In genomic region chr5:39273314-39273954, GRCh38 we compare ENCODE assay signal across 15 cellular contexts. TPM values are rescaled to one million over a fixed set of nuclear protein-coding genes. Genes with fewer than 3 reads are reported as not detected.
A peak's percentile ranks its signal among the peaks of the same experiment; 100 is the strongest.
DNase-seq lines count a peak whose midpoint lies in the region; ATAC-seq and TF ChIP-seq lines count a peak whose summit lies in the region.
"Had no signal": no experiment of that assay in that cellular context is flagged by ENCODE, and none has a peak within 500 bp of the region (broad histone marks: within the 10 kb centered on the region; RNA-seq: fewer than 3 reads in every experiment).

No MANE protein-coding gene starts in this region.

- no peaks in the 10 kb centered on the region for H3K4me1 ChIP-seq in adrenal gland (replicated peaks in 1 of 2)

- 78 to 84% (median 80%) methylated on average over 2 of the region's 2 CpGs for WGBS in adrenal gland, 4 donors

- peak; percentile 78 for ATAC-seq in activated CD8-positive, alpha-beta memory T cell treated with anti-CD3 and anti-CD28 coated beads, Interleukin-2, amount 10 ng/mL, durations not matched to agents 7 days and 5 days
- ATAC-seq in stimulated activated naive CD8-positive, alpha-beta T cell treated with anti-CD3 and anti-CD28 coated beads, Interleukin-15, amount 100 ng/mL, for 72 hours = peak; percentile 72
- ATAC-seq in GM18502 (IDR thresholded peaks at IDR 0.05; ENCODE audit: poor library complexity, unreplicated experiment) (no peak), HG02981 (IDR thresholded peaks at IDR 0.05; ENCODE audit: unreplicated experiment) (no peak)

- H3K9me3 Mint-ChIP-seq in activated CD8-positive, alpha-beta memory T cell treated with anti-CD3 and anti-CD28 coated beads, Interleukin-2, amount 10 ng/mL, durations not matched to agents 7 days and 5 days (ENCODE audit: low read depth) = peaks cover 2% of the 10 kb centered on the region
- peaks cover 0 to 10% of the 10 kb centered on the region in 2 donors for H3K9me3 Mint-ChIP-seq in stimulated activated naive CD8-positive, alpha-beta T cell treated with anti-CD3 and anti-CD28 coated beads, Interleukin-15, amount 100 ng/mL, for 72 hours

- H3K4me1 Mint-ChIP-seq in activated CD8-positive, alpha-beta memory T cell treated with anti-CD3 and anti-CD28 coated beads, Interleukin-2, amount 10 ng/mL, durations not matched to agents 7 days and 5 days = peaks cover 50% of the 10 kb centered on the region
- peaks cover 39% of the 10 kb centered on the region for H3K4me1 Mint-ChIP-seq in stimulated activated naive CD8-positive, alpha-beta T cell treated with anti-CD3 and anti-CD28 coated beads, Interleukin-15, amount 100 ng/mL, for 72 hours

- no peak for DNase-seq in activated CD8-positive, alpha-beta memory T cell treated with anti-CD3 and anti-CD28 coated beads, Interleukin-2, amount 10 ng/mL, durations not matched to agents 7 days and 5 days
- no peak for DNase-seq in activated CD8-positive, alpha-beta memory T cell treated with anti-CD3 and anti-CD28 coated beads for 24 hours
- DNase-seq in OCI-M1 (lab: John Stamatoyannopoulos, UW) = peak; percentile 19
- no peak for DNase-seq in adrenal gland
- DNase-seq in stimulated activated naive CD8-positive, alpha-beta T cell treated with anti-CD3 and anti-CD28 coated beads, Interleukin-15, amount 100 ng/mL, for 72 hours = no peak
- no peak for DNase-seq in NCI-H1092 treated with DMSO at 0.1 percent for 48 hours (lab: John Stamatoyannopoulos, UW)
- DNase-seq: activated gamma-delta T cell treated with Interleukin-2 at 50 U/mL for 16 hours, hippocampal formation, NCI-H345 had no signal

- H3K36me3 Mint-ChIP-seq in activated CD8-positive, alpha-beta memory T cell treated with anti-CD3 and anti-CD28 coated beads, Interleukin-2, amount 10 ng/mL, durations not matched to agents 7 days and 5 days = peaks cover 11% of the 10 kb centered on the region

- CTCF ChIA-PET in activated CD8-positive, alpha-beta memory T cell treated with anti-CD3 and anti-CD28 coated beads, Interleukin-2, amount 10 ng/mL, durations not matched to agents 7 days and 5 days (lab: Charles Lee) = interaction anchor here (1.6 to 7.2 kb wide), 4 partner anchors 10 to 123 kb away, joined by 3 to 63 read pairs (median 11); partner anchors contain the start of gene FYB1

- H3K27me3 Mint-ChIP-seq in activated CD8-positive, alpha-beta memory T cell treated with anti-CD3 and anti-CD28 coated beads, Interleukin-2, amount 10 ng/mL, durations not matched to agents 7 days and 5 days = no peaks in the 10 kb centered on the region
- H3K27me3 Mint-ChIP-seq in stimulated activated naive CD8-positive, alpha-beta T cell treated with anti-CD3 and anti-CD28 coated beads, Interleukin-15, amount 100 ng/mL, for 72 hours = no peaks in the 10 kb centered on the region

- H3K27ac Mint-ChIP-seq in activated CD8-positive, alpha-beta memory T cell treated with anti-CD3 and anti-CD28 coated beads, Interleukin-2, amount 10 ng/mL, durations not matched to agents 7 days and 5 days = peak overlapping the region; percentile 97
- peak overlapping the region in 1 of 2 donors; percentile 74 for H3K27ac Mint-ChIP-seq in stimulated activated naive CD8-positive, alpha-beta T cell treated with anti-CD3 and anti-CD28 coated beads, Interleukin-15, amount 100 ng/mL, for 72 hours

- H3K9me3 ChIP-seq in adrenal gland (replicated peaks in 1 of 3) = no peaks in the 10 kb centered on the region

- intact Hi-C loops in adrenal gland (cut with DNase I) = no loop called here

- no peak for TF ChIP-seq CTCF in adrenal gland (IDR thresholded peaks at IDR 0.05)

- no peak overlapping the region for H3K4me3 Mint-ChIP-seq in activated CD8-positive, alpha-beta memory T cell treated with anti-CD3 and anti-CD28 coated beads, Interleukin-2, amount 10 ng/mL, durations not matched to agents 7 days and 5 days
- H3K4me3 Mint-ChIP-seq in stimulated activated naive CD8-positive, alpha-beta T cell treated with anti-CD3 and anti-CD28 coated beads, Interleukin-15, amount 100 ng/mL, for 72 hours = peak overlapping the region; percentile 15 to 32

- H3K27ac ChIP-seq in adrenal gland = peak overlapping the region in 3 of 5 donors; percentile 30 to 58 (median 31)
- H3K27ac ChIP-seq: RWPE1, VCaP had no signal

- H3K36me3 ChIP-seq in adrenal gland (replicated peaks in 1 of 2) = no peaks in the 10 kb centered on the region

- H3K27me3 ChIP-seq in adrenal gland = no peaks in the 10 kb centered on the region

- TF ChIP-seq POLR2A in adrenal gland (IDR thresholded peaks at IDR 0.05) = no peak

- H3K4me3 ChIP-seq in adrenal gland = no peak overlapping the region

RNA-seq across cellular contexts. Expression of gene FYB1, which starts 54.1 kb away (rescaled TPM):
- 100 to 1,000 TPM; 198 to 270 TPM for total RNA-seq in activated CD8-positive, alpha-beta memory T cell treated with anti-CD3 and anti-CD28 coated beads, Interleukin-2, amount 10 ng/mL, durations not matched to agents 7 days and 5 days
- total RNA-seq in adrenal gland = 10 to 100 TPM in 7 of 8 donors, 1 to 10 TPM in 1; 5.1 to 29.8 (median 17.7) TPM
- polyA plus RNA-seq in adrenal gland = 1 to 10 TPM; 1.8 to 6.7 (median 5.8) TPM
- total RNA-seq: A673, chondrocyte had no signal

Comparison
In these comparisons a context has a peak if more than half of its experiments do, and no peak if none do; other contexts are left out.
1. ATAC-seq: peak in activated CD8-positive, alpha-beta memory T cell treated with anti-CD3 and anti-CD28 coated beads, Interleukin-2, amount 10 ng/mL, durations not matched to agents 7 days and 5 days (single experiment) and stimulated activated naive CD8-positive, alpha-beta T cell treated with anti-CD3 and anti-CD28 coated beads, Interleukin-15, amount 100 ng/mL, for 72 hours (single experiment); none in GM18502 (single experiment) and HG02981 (single experiment).
2. RNA of gene FYB1, which starts 54.1 kb away (total RNA-seq): 198 to 270 TPM in activated CD8-positive, alpha-beta memory T cell treated with anti-CD3 and anti-CD28 coated beads, Interleukin-2, amount 10 ng/mL, durations not matched to agents 7 days and 5 days; 5.1 to 29.8 TPM in adrenal gland; every median in the first group is over 4 times any median in the second.